Comparison of ENCODE assay signal across 1 cellular context in the genomic region with DNA sequence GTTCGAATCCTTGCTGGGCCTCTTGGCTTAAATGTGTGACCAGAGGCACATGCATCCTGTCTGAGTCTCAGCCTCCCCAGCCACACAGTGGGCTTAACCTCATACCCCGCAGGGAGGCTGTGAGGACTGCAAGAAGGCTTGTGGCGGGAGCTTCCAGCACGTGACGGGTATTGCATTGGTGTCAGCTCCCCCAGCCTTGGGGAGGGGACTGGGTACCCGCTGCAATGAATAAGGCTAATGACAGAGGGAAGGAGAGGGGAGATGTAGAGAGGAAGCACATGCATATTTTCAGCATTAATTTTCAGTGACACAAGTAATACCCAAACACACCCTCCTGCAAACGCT.
TF ChIP-seq lines count a peak whose summit lies in the region.

No MANE protein-coding gene starts in this region.

TF ChIP-seq in WTC11, 78 proteins besides CTCF, POLR2A, EP300 and RAD21 (continued from another document):
- TF ChIP-seq, protein P1, sequence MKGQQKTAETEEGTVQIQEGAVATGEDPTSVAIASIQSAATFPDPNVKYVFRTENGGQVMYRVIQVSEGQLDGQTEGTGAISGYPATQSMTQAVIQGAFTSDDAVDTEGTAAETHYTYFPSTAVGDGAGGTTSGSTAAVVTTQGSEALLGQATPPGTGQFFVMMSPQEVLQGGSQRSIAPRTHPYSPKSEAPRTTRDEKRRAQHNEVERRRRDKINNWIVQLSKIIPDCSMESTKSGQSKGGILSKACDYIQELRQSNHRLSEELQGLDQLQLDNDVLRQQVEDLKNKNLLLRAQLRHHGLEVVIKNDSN (CRISPR knock-in tag; IDR thresholded peaks at IDR 0.05) = peak; percentile 79; the same call in 1 of the 2 replicates
